In the genomic region with DNA sequence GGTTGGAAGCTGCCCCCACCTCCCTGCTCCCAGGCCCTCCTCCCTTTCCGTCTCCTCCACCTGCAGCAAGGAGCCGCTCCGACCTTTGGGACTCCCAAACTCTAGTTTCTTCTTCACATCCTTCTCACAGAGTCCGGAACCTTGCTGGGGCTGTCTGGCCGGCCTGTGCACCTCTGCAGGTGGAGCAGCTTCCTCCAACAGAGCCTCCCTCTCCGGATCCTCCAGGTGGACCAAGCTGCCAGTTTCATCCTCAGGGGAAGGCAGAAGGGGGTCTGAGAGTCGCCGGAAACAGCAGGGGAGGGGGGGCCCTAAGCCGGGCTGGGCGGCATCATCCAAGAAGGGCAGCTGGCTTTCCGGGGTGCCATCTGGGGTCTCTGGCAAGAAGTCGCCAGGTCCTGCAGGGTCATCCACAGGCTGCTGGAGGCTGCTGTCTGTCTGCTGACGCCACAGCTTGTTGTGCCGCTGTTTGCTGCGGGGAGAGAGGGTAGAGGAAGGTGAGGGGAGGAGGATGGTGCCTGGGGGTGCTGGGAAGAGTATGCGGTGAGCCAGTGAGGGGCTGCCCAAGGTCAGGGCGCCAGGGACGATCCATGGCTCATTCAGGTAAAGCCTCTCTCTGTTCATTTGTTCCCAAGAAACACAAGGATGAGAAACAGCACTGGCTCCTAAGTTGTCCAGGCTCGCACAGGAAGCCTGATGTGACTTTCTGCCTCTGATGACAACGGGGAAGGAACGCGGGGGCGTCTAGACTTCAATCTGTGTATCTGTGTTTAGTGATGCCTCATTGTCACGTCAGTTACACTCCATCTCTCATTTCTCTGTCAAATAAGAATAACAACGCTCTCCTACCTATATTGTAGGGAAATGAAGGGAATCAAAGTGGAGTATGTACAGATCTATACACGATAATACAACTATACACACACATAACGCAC, we compare ENCODE assay signal across 20 cellular contexts.
DNase-seq lines count a peak whose midpoint lies in the region; ATAC-seq and TF ChIP-seq lines count a peak whose summit lies in the region.
"Had no signal": no experiment of that assay in that cellular context is flagged by ENCODE, and none has a peak within 500 bp of the region (broad histone marks: within the 10 kb centered on the region; RNA-seq: fewer than 3 reads in every experiment).

No MANE protein-coding gene starts in this region.

- H3K4me1 ChIP-seq in heart right ventricle (peaks cover 8 to 48% (median 26%) of the 10 kb centered on the region in 9 donors), right atrium auricular region (peaks cover 0 to 36% of the 10 kb centered on the region in 2 donors), thoracic aorta (ENCODE audit: control insufficient read depth in 1 of 2, low read depth in 2 of 2) (peaks cover 8 to 32% of the 10 kb centered on the region in 2 donors)

- intact Hi-C loops in heart right ventricle (cut with DNase I), result no loop called here
- intact Hi-C loops in cardiac septum (cut with DNase I), result no loop called here

- no peaks in the 10 kb centered on the region for H3K27me3 ChIP-seq in heart right ventricle
- H3K27me3 ChIP-seq in right atrium auricular region, result no peaks in the 10 kb centered on the region
- no peaks in the 10 kb centered on the region for H3K27me3 ChIP-seq in thoracic aorta (replicated peaks; ENCODE audit: insufficient read depth)
- H3K27me3 ChIP-seq: hepatocyte, MG63 had no signal

- ATAC-seq in heart right ventricle (no peak), T-helper 17 cell (no peak), thoracic aorta (ENCODE audit: insufficient number of reproducible peaks, low FRiP score, low read depth) (no peak)

- no peak for TF ChIP-seq CTCF in heart right ventricle (IDR thresholded peaks at IDR 0.05)
- no peak for TF ChIP-seq CTCF in right atrium auricular region (IDR thresholded peaks at IDR 0.05)
- no peak for TF ChIP-seq CTCF in thoracic aorta (IDR thresholded peaks at IDR 0.05)

- H3K36me3 ChIP-seq in heart right ventricle (peaks cover 0 to 99% (median 49%) of the 10 kb centered on the region in 9 donors), right atrium auricular region (peaks cover 62% of the 10 kb centered on the region), thoracic aorta (peaks cover 14% of the 10 kb centered on the region)

- H3K4me3 ChIP-seq in heart right ventricle, result no peak overlapping the region
- H3K4me3 ChIP-seq in right atrium auricular region, result no peak overlapping the region
- no peak overlapping the region for H3K4me3 ChIP-seq in thoracic aorta
- H3K4me3 ChIP-seq: hepatocyte, MG63 had no signal

- no peaks in the 10 kb centered on the region for H3K27me3 Mint-ChIP-seq in T-helper 17 cell
- H3K27me3 Mint-ChIP-seq: CD4-positive, CD25-positive, alpha-beta regulatory T cell; IgD-negative memory B cell had no signal

- H3K27ac Mint-ChIP-seq in T-helper 17 cell, result peak overlapping the region; percentile 41
- H3K27ac Mint-ChIP-seq: activated naive CD4-positive, alpha-beta T cell treated with anti-CD3 and anti-CD28 coated beads, Interleukin-2, amount 50 U/mL, for 72 hours; CD4-positive, CD25-positive, alpha-beta regulatory T cell; IgD-negative memory B cell had no signal

- H3K36me3 Mint-ChIP-seq in T-helper 17 cell (ENCODE audit: low read depth), result peaks cover 10% of the 10 kb centered on the region

- DNase-seq in heart right ventricle, result no peak
- no peak for DNase-seq in cardiac septum (ENCODE audit: low spot score)
- DNase-seq in T-helper 17 cell, result no peak
- DNase-seq in right atrium auricular region (ENCODE audit: low spot score), result no peak
- DNase-seq in thoracic aorta (ENCODE audit: low spot score), result no peak
- DNase-seq in activated CD8-positive, alpha-beta memory T cell treated with anti-CD3 and anti-CD28 coated beads for 24 hours, result no peak
- no peak for DNase-seq in H4 (ENCODE audit: low spot score)
- DNase-seq in activated effector memory CD4-positive, alpha-beta T cell treated with anti-CD3 and anti-CD28 coated beads, Interleukin-2, amount 50 U/mL, for 16 hours, result no peak
- DNase-seq: activated CD4-positive, alpha-beta T cell treated with anti-CD3 and anti-CD28 coated beads for 4 hours; CD4-positive, CD25-positive, alpha-beta regulatory T cell; GF-D8; islet precursor cell; MG63; NCI-H2227 treated with DMSO at 0.1 percent for 48 hours; small intestine; stimulated activated CD4-positive, alpha-beta T cell treated with anti-CD3 and anti-CD28 coated beads, Interleukin-4, amount 100 ng/mL, for 1 hour had no signal

- H3K9me3 ChIP-seq in heart right ventricle, result no peaks in the 10 kb centered on the region
- no peaks in the 10 kb centered on the region for H3K9me3 ChIP-seq in T-helper 17 cell (ENCODE audit: control insufficient read depth, low read length, poor library complexity, severe bottlenecking)
- H3K9me3 ChIP-seq in right atrium auricular region, result no peaks in the 10 kb centered on the region
- no peaks in the 10 kb centered on the region for H3K9me3 ChIP-seq in thoracic aorta
- H3K9me3 ChIP-seq: MG63 had no signal

- 86 to 87% methylated on average over 27 of the region's 27 CpGs for WGBS in heart right ventricle, 2 donors

- peaks cover 2% of the 10 kb centered on the region for H3K4me1 Mint-ChIP-seq in T-helper 17 cell
- H3K4me1 Mint-ChIP-seq: CD4-positive, CD25-positive, alpha-beta regulatory T cell; IgD-negative memory B cell had no signal

- H3K27ac ChIP-seq in heart right ventricle (peak overlapping the region in 9 of 10 donors; percentile 47 to 82 (median 76)), right atrium auricular region (peak overlapping the region; percentile 77 to 79), thoracic aorta (peak overlapping the region; percentile 77 to 79)
- H3K27ac ChIP-seq: hepatocyte, HL-60 had no signal

- no peak overlapping the region for H3K4me3 Mint-ChIP-seq in T-helper 17 cell
- H3K4me3 Mint-ChIP-seq: IgD-negative memory B cell had no signal
